Comparison of ENCODE assay signal across 19 cellular contexts in genomic region chr3:107450254-107450653, GRCh38.
DNase-seq lines count a peak whose midpoint lies in the region; ATAC-seq and TF ChIP-seq lines count a peak whose summit lies in the region.
"Had no signal": no experiment of that assay in that cellular context is flagged by ENCODE, and none has a peak within 500 bp of the region (broad histone marks: within the 10 kb centered on the region; RNA-seq: fewer than 3 reads in every experiment).

No MANE protein-coding gene starts in this region.

- intact Hi-C loops in activated CD8-positive, alpha-beta T cell treated with anti-CD3 and anti-CD28 coated beads for 36 hours (cut with micrococcal nuclease): no loop called here

- POLR2A ChIA-PET in activated CD8-positive, alpha-beta T cell treated with anti-CD3 and anti-CD28 coated beads for 36 hours (lab: Charles Lee): no interaction called here
- POLR2A ChIA-PET in activated CD8-positive, alpha-beta T cell treated with anti-CD3 and anti-CD28 coated beads, Interleukin-2, amount 10 ng/mL, durations not matched to agents 7 days and 5 days (lab: Charles Lee): no interaction called here

- TF ChIP-seq CTCF in activated CD8-positive, alpha-beta T cell treated with anti-CD3 and anti-CD28 coated beads for 36 hours (IDR thresholded peaks at IDR 0.05): no peak

- peak; percentile 25 for DNase-seq in activated CD8-positive, alpha-beta T cell treated with anti-CD3 and anti-CD28 coated beads for 36 hours
- DNase-seq in activated CD8-positive, alpha-beta T cell treated with anti-CD3 and anti-CD28 coated beads, Interleukin-2, amount 10 ng/mL, durations not matched to agents 7 days and 5 days: no peak
- DNase-seq in HPDE6-E6E7 (ENCODE audit: extremely low spot score) (peak; percentile 17), astrocyte of the hippocampus (ENCODE audit: low read depth, low spot score) (peak; percentile 39), renal cortical epithelial cell (ENCODE audit: low read depth) (peak; percentile 22), NCI-H1417 (lab: John Stamatoyannopoulos, UW) (no peak), NCI-H82 (lab: John Stamatoyannopoulos, UW) (no peak)
- DNase-seq: activated B cell treated with CpG ODN at 0.5 μM for 24 hours; activated CD8-positive, alpha-beta memory T cell treated with anti-CD3 and anti-CD28 coated beads, Interleukin-2, amount 50 U/mL, for 48 hours; amniotic stem cell; CD4-positive, alpha-beta memory T cell; colonic mucosa; natural killer cell; NCI-H345; SHP77; small intestine; stimulated activated naive CD4-positive, alpha-beta T cell; T-helper 17 cell had no signal

- peak overlapping the region; percentile 21 for H3K27ac Mint-ChIP-seq in activated CD8-positive, alpha-beta T cell treated with anti-CD3 and anti-CD28 coated beads for 36 hours
- H3K27ac Mint-ChIP-seq in activated CD8-positive, alpha-beta T cell treated with anti-CD3 and anti-CD28 coated beads, Interleukin-2, amount 10 ng/mL, durations not matched to agents 7 days and 5 days: no peak overlapping the region
- H3K27ac Mint-ChIP-seq: activated B cell treated with CpG ODN at 0.5 μM for 24 hours; CD4-positive, alpha-beta memory T cell; natural killer cell; T-helper 17 cell had no signal

- H3K36me3 Mint-ChIP-seq in activated CD8-positive, alpha-beta T cell treated with anti-CD3 and anti-CD28 coated beads for 36 hours (ENCODE audit: low read depth): no peaks in the 10 kb centered on the region
- H3K36me3 Mint-ChIP-seq in activated CD8-positive, alpha-beta T cell treated with anti-CD3 and anti-CD28 coated beads, Interleukin-2, amount 10 ng/mL, durations not matched to agents 7 days and 5 days (ENCODE audit: low read depth): no peaks in the 10 kb centered on the region
- H3K36me3 Mint-ChIP-seq: CD4-positive, alpha-beta memory T cell; natural killer cell had no signal

- H3K27me3 Mint-ChIP-seq in activated CD8-positive, alpha-beta T cell treated with anti-CD3 and anti-CD28 coated beads for 36 hours: no peaks in the 10 kb centered on the region
- H3K27me3 Mint-ChIP-seq in activated CD8-positive, alpha-beta T cell treated with anti-CD3 and anti-CD28 coated beads, Interleukin-2, amount 10 ng/mL, durations not matched to agents 7 days and 5 days (ENCODE audit: low read depth): no peaks in the 10 kb centered on the region
- H3K27me3 Mint-ChIP-seq: activated B cell treated with CpG ODN at 0.5 μM for 24 hours had no signal

- H3K4me3 Mint-ChIP-seq in activated CD8-positive, alpha-beta T cell treated with anti-CD3 and anti-CD28 coated beads for 36 hours: no peak overlapping the region
- H3K4me3 Mint-ChIP-seq in activated CD8-positive, alpha-beta T cell treated with anti-CD3 and anti-CD28 coated beads, Interleukin-2, amount 10 ng/mL, durations not matched to agents 7 days and 5 days: no peak overlapping the region
- H3K4me3 Mint-ChIP-seq: activated B cell treated with CpG ODN at 0.5 μM for 24 hours; CD4-positive, alpha-beta memory T cell; natural killer cell; T-helper 17 cell had no signal

- no peaks in the 10 kb centered on the region for H3K9me3 Mint-ChIP-seq in activated CD8-positive, alpha-beta T cell treated with anti-CD3 and anti-CD28 coated beads for 36 hours
- no peaks in the 10 kb centered on the region for H3K9me3 Mint-ChIP-seq in activated CD8-positive, alpha-beta T cell treated with anti-CD3 and anti-CD28 coated beads, Interleukin-2, amount 10 ng/mL, durations not matched to agents 7 days and 5 days (ENCODE audit: insufficient read depth)
- H3K9me3 Mint-ChIP-seq: activated B cell treated with CpG ODN at 0.5 μM for 24 hours; CD4-positive, alpha-beta memory T cell; natural killer cell had no signal

- peaks cover 13% of the 10 kb centered on the region for H3K4me1 Mint-ChIP-seq in activated CD8-positive, alpha-beta T cell treated with anti-CD3 and anti-CD28 coated beads for 36 hours (ENCODE audit: low read depth)
- H3K4me1 Mint-ChIP-seq in activated CD8-positive, alpha-beta T cell treated with anti-CD3 and anti-CD28 coated beads, Interleukin-2, amount 10 ng/mL, durations not matched to agents 7 days and 5 days (ENCODE audit: low read depth): no peaks in the 10 kb centered on the region
- H3K4me1 Mint-ChIP-seq: CD4-positive, alpha-beta memory T cell; natural killer cell; T-helper 17 cell had no signal

- CTCF ChIA-PET in activated CD8-positive, alpha-beta T cell treated with anti-CD3 and anti-CD28 coated beads for 36 hours (lab: Charles Lee): no interaction called here
- CTCF ChIA-PET in activated CD8-positive, alpha-beta T cell treated with anti-CD3 and anti-CD28 coated beads, Interleukin-2, amount 10 ng/mL, durations not matched to agents 7 days and 5 days (lab: Charles Lee): no interaction called here

- peak; percentile 92 for ATAC-seq in activated CD8-positive, alpha-beta T cell treated with anti-CD3 and anti-CD28 coated beads for 36 hours
- no peak for ATAC-seq in activated CD8-positive, alpha-beta T cell treated with anti-CD3 and anti-CD28 coated beads, Interleukin-2, amount 10 ng/mL, durations not matched to agents 7 days and 5 days
- ATAC-seq in HG03280 (IDR thresholded peaks at IDR 0.05; ENCODE audit: unreplicated experiment): no peak
- ATAC-seq: T-helper 17 cell had no signal

Comparison
In these comparisons a context has a peak if more than half of its experiments do, and no peak if none do; other contexts are left out.
1. DNase-seq: peak in activated CD8-positive, alpha-beta T cell treated with anti-CD3 and anti-CD28 coated beads for 36 hours (single experiment), HPDE6-E6E7 (single experiment), astrocyte of the hippocampus (single experiment) and renal cortical epithelial cell (single experiment); none in activated CD8-positive, alpha-beta T cell treated with anti-CD3 and anti-CD28 coated beads, Interleukin-2, amount 10 ng/mL, durations not matched to agents 7 days and 5 days (single experiment), NCI-H1417 (0 of 3) and NCI-H82 (single experiment).